1 cellular context compared by ENCODE assay signal in genomic region chr7:158827411-158828342, GRCh38.
TF ChIP-seq lines count a peak whose summit lies in the region.

No MANE protein-coding gene starts in this region.

TF ChIP-seq in HepG2, 621 proteins besides CTCF, POLR2A, EP300 and RAD21:
- TF ChIP-seq ATF7 (IDR thresholded peaks at IDR 0.05): peak; percentile 95
- no peak for TF ChIP-seq ATF7 (CRISPR knock-in tag; IDR thresholded peaks at IDR 0.05)
- 0 out of 2 replicates have a peak, but pooled peaks have one; percentile 12 for TF ChIP-seq SAP130 (CRISPR knock-in tag; IDR thresholded peaks at IDR 0.05; ENCODE audit: low read depth)
- peak; percentile 36; the same call in 1 of the 2 replicates for TF ChIP-seq CREM (IDR thresholded peaks at IDR 0.05)
- TF ChIP-seq CREM (CRISPR knock-in tag; IDR thresholded peaks at IDR 0.05): no peak
- no peak for TF ChIP-seq NONO (IDR thresholded peaks at IDR 0.05)
- TF ChIP-seq NONO (CRISPR knock-in tag; conservative IDR thresholded peaks at IDR 0.05): no peak
- TF ChIP-seq ZNF770 (CRISPR knock-in tag; IDR thresholded peaks at IDR 0.05): no peak
- TF ChIP-seq ZNF557 (CRISPR knock-in tag; IDR thresholded peaks at IDR 0.05): no peak
- TF ChIP-seq ZHX2 (IDR thresholded peaks at IDR 0.05; ENCODE audit: low read depth): no peak
- TF ChIP-seq ZHX2 (CRISPR knock-in tag; IDR thresholded peaks at IDR 0.05; ENCODE audit: borderline replicate concordance): no peak
- TF ChIP-seq ZBTB21 (CRISPR knock-in tag; IDR thresholded peaks at IDR 0.05): peak; percentile 40; the same call in 1 of the 2 replicates
- peak; percentile 97 for TF ChIP-seq CREB1 (IDR thresholded peaks at IDR 0.05)
- TF ChIP-seq CREB1 (CRISPR knock-in tag; IDR thresholded peaks at IDR 0.05): no peak
